In the genomic region with DNA sequence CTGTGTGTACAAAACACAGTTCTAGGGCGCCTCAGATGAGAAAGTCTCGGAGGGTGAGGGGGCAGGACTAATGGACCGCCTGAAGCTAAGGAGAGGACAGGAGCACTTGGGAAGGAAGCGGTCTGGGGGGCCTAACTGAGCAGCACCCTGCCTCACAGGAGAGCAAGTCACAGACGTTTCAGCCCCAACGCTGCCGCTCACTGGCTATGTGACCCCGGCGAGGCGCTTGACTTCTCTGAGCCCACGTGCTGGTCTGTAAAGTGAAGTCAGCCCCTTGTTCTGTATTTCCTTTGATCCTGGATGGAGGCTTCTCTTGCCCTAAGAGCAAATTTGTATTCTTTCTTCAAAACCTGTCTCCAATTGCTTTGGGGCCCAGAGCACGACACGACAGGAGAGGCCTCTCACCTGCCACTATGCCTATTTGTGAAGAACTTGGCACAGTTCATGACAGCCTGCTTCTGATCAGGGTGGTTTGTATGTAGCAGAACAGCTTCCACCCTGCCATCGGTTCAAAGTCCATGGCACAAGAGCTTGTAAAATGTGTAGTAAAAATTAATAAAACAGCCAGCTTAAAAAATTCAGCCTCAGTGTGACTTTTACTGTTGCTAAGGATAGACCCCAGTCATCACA, we compare ENCODE assay signal across 17 cellular contexts. TPM values are rescaled to one million over a fixed set of nuclear protein-coding genes. Genes with fewer than 3 reads are reported as not detected.
DNase-seq lines count a peak whose midpoint lies in the region; ATAC-seq, FAIRE-seq and TF ChIP-seq lines count a peak whose summit lies in the region.
"Had no signal": no experiment of that assay in that cellular context is flagged by ENCODE, and none has a peak within 500 bp of the region (broad histone marks: within the 10 kb centered on the region; RNA-seq: fewer than 3 reads in every experiment).

No MANE protein-coding gene starts in this region.

- H3K9me3 ChIP-seq in SK-N-MC (ENCODE audit: low read depth, low read length), result no peaks in the 10 kb centered on the region
- H3K9me3 ChIP-seq in HepG2 (ENCODE audit: low read length), result no peaks in the 10 kb centered on the region
- no peaks in the 10 kb centered on the region for H3K9me3 ChIP-seq in thyroid gland
- H3K9me3 ChIP-seq: BLaER1 treated with 17β-estradiol and CSF1 and Interleukin-3, amounts not matched to agents 10 nM and 100 nM had no signal

- TF ChIP-seq CTCF in HepG2 (CRISPR knock-in tag; IDR thresholded peaks at IDR 0.05), result no peak
- no peak for TF ChIP-seq CTCF in thyroid gland (IDR thresholded peaks at IDR 0.05)

- WGBS in HepG2 (ENCODE audit: low lambda C conversion rate), result 40% methylated on average over 12 of the region's 14 CpGs
- WGBS in thyroid gland, 2 donors, result 79 to 82% methylated on average over 14 of the region's 14 CpGs

- H3K9ac ChIP-seq in SK-N-MC (ENCODE audit: insufficient read length) (peak overlapping the region; percentile 56), HepG2 (ENCODE audit: insufficient read depth, low read depth, low read length) (no peak overlapping the region)
- H3K9ac ChIP-seq: BLaER1 treated with 17β-estradiol and CSF1 and Interleukin-3, amounts not matched to agents 10 nM and 100 nM; GM23248; KMS-11 had no signal

- intact Hi-C loops in HepG2 (cut with micrococcal nuclease; ENCODE audit: unreplicated experiment) (no loop called here), thyroid gland (cut with DNase I) (no loop called here)

- H2AFZ ChIP-seq in HepG2 (ENCODE audit: low read length), result no peak overlapping the region
- H2AFZ ChIP-seq: GM23248 had no signal

- no peak for FAIRE-seq in HepG2 (lab: Jason Lieb, UNC)
- FAIRE-seq: G401.6, GM12892 had no signal

- in situ Hi-C loops in HepG2 (cut with HindIII; ENCODE audit: extremely low pct_ligation_motif_present, low pct_unique_long_range_greater_than_20kb), result loop anchor here (10.0 kb wide), 1 partner anchor 58 kb away; the partner anchor contains the start of gene WNT11

- TF ChIP-seq EP300 in HepG2 (IDR thresholded peaks at IDR 0.05; ENCODE audit: low read depth in 2 of 2, low read length in 2 of 2), result no peak
- TF ChIP-seq EP300 in HepG2 (CRISPR knock-in tag; IDR thresholded peaks at IDR 0.05; ENCODE audit: borderline replicate concordance), result no peak

- no TSS peak for BruUV-seq in HepG2 (replicated peaks; lab: Mats Ljungman, UMichigan)

- H3K4me1 ChIP-seq in HepG2 (ENCODE audit: insufficient read depth, low read length) (peaks cover 49% of the 10 kb centered on the region), thyroid gland (peaks cover 3 to 13% of the 10 kb centered on the region in 2 donors)

- POLR2A ChIA-PET in HepG2 (lab: Yijun Ruan, JAX), result no interaction called here

- no peak for ATAC-seq in HepG2

- no peaks in the 10 kb centered on the region for H4K20me1 ChIP-seq in HepG2 (ENCODE audit: insufficient read depth, low read length)
- H4K20me1 ChIP-seq: BLaER1 treated with 17β-estradiol and CSF1 and Interleukin-3, amounts not matched to agents 10 nM and 100 nM had no signal

- H3K4me2 ChIP-seq in HepG2 (ENCODE audit: low read depth, low read length), result peak overlapping the region; percentile 36; the same call in 1 of the 2 replicates
- H3K4me2 ChIP-seq: BLaER1 treated with 17β-estradiol and CSF1 and Interleukin-3, amounts not matched to agents 10 nM and 100 nM; KMS-11 had no signal

- 0 out of 2 replicates have a peak overlapping the region, but pooled peaks have one; percentile 16 for H3K27ac ChIP-seq in SK-N-MC
- H3K27ac ChIP-seq in HepG2 (ENCODE audit: extremely low read length, insufficient read depth, low read length), result no peak overlapping the region
- peak overlapping the region in 2 of 3 donors; percentile 34 to 52 for H3K27ac ChIP-seq in thyroid gland
- H3K27ac ChIP-seq in substantia nigra (ENCODE audit: low read depth, low read length, poor library complexity, severe bottlenecking), result no peak overlapping the region
- H3K27ac ChIP-seq: BLaER1 treated with 17β-estradiol and CSF1 and Interleukin-3, amounts not matched to agents 10 nM and 100 nM; GM23248; KMS-11 had no signal

- TF ChIP-seq POLR2A in HepG2 (IDR thresholded peaks at IDR 0.05; ENCODE audit: insufficient read depth in 1 of 2, low read depth in 2 of 2, low read length in 2 of 2) (no peak), thyroid gland (IDR thresholded peaks at IDR 0.05) (no peak)

- H3K27me3 ChIP-seq in HepG2 (ENCODE audit: control insufficient read depth in 1 of 2, insufficient read depth in 2 of 2, low read length in 2 of 2), result no peaks in the 10 kb centered on the region
- no peaks in the 10 kb centered on the region for H3K27me3 ChIP-seq in thyroid gland
- H3K27me3 ChIP-seq: BLaER1 treated with 17β-estradiol and CSF1 and Interleukin-3, amounts not matched to agents 10 nM and 100 nM had no signal

- no peaks in the 10 kb centered on the region for H3K79me2 ChIP-seq in HepG2 (ENCODE audit: insufficient read depth, low read length)

- CTCF ChIA-PET in HepG2 (lab: Yijun Ruan, JAX; ENCODE audit: low intra/inter-chr PET ratio, low total read pairs), result no interaction called here

- no peak for TF ChIP-seq RAD21 in HepG2 (CRISPR knock-in tag; IDR thresholded peaks at IDR 0.05)

- H3K4me3 ChIP-seq in SK-N-MC (peak overlapping the region; percentile 21; the same call in 1 of the 2 replicates), HepG2 (replicated peaks in 1 of 3; ENCODE audit: insufficient read depth in 1 of 3, low read depth in 2 of 3, low read length in 3 of 3) (no peak overlapping the region), thyroid gland (replicated peaks in 1 of 3) (no peak overlapping the region)
- H3K4me3 ChIP-seq: BLaER1 treated with 17β-estradiol and CSF1 and Interleukin-3, amounts not matched to agents 10 nM and 100 nM; GM23248 had no signal

- peak; percentile 46 for DNase-seq in DMS53 (lab: John Stamatoyannopoulos, UW)
- DNase-seq in DMS53 treated with DMSO at 0.1 percent for 48 hours (lab: John Stamatoyannopoulos, UW; ENCODE audit: unreplicated experiment), result no peak
- no peak for DNase-seq in SK-N-MC (ENCODE audit: low read depth, low spot score)
- DNase-seq in HepG2 (ENCODE audit: low spot score), result no peak
- DNase-seq in thyroid gland, result peak in 1 of 2 donors; percentile 30
- DNase-seq in RKO (ENCODE audit: low spot score), result no peak
- no peak for DNase-seq in activated T-cell treated with anti-CD3 and anti-CD28 coated beads, Interleukin-2, amount 50 U/mL, for 1 hour
- no peak for DNase-seq in substantia nigra (lab: John Stamatoyannopoulos, UW)
- DNase-seq: GM23248, MM.1S, NCI-H1105, NCI-H1694 treated with DMSO at 0.1 percent for 48 hours, NCI-H510A had no signal

- H3K36me3 ChIP-seq in SK-N-MC (ENCODE audit: insufficient read depth, low read length), result no peaks in the 10 kb centered on the region
- peaks cover 0 to 7% of the 10 kb centered on the region in 2 experiments; a peak in 2 of 5 replicates for H3K36me3 ChIP-seq in HepG2 (replicated peaks in 1 of 2; ENCODE audit: control insufficient read depth in 1 of 2, insufficient read depth in 2 of 2, low read length in 2 of 2)
- H3K36me3 ChIP-seq in thyroid gland, result no peaks in the 10 kb centered on the region

TF ChIP-seq in HepG2, 621 proteins besides CTCF, POLR2A, EP300 and RAD21 (continues in another document):
- peak; percentile 91 for TF ChIP-seq ZNF768 (CRISPR knock-in tag; IDR thresholded peaks at IDR 0.05)

RNA-seq across cellular contexts. Expression of gene WNT11, which starts 59.1 kb away (rescaled TPM):
- total RNA-seq in HepG2 (2016; rRNA removed; fragmentation: Illumina TruSeq; extraction: Trizol) (0.66 TPM in 1 of 2 replicates, not detected in the other), thyroid gland (10 to 100 TPM in 3 of 4 donors, 1 to 10 TPM in 1; 7.3 to 31.5 (median 10.7) TPM)
- total RNA-seq in HepG2 (2016; cell fraction: cytosol; rRNA removed; fragmentation: Illumina TruSeq; extraction: Trizol; ENCODE audit: low read depth), result 0.51 TPM in 1 of 2 replicates, not detected in the other
- 0.18 and 0.71 TPM in 2 replicates for total RNA-seq in HepG2 (2016; cell fraction: insoluble cytoplasmic fraction; rRNA removed; fragmentation: Illumina TruSeq; extraction: Trizol)
- 0.21 and 0.25 TPM in 2 replicates for total RNA-seq in HepG2 (2016; cell fraction: membrane; rRNA removed; fragmentation: Illumina TruSeq; extraction: Trizol)
- 0.50 and 0.69 TPM in 2 replicates for total RNA-seq in HepG2 (2016; cell fraction: nucleus; rRNA removed; fragmentation: Illumina TruSeq; extraction: Trizol)
- 0.34 and 0.42 TPM in 2 replicates for polyA plus RNA-seq in HepG2 (2011; rRNA removed)
- 0.44 and 0.47 TPM in 2 replicates for polyA plus RNA-seq in HepG2 (2011; cell fraction: cytosol; rRNA removed)
- 0.74 and 1.2 TPM in 2 replicates for polyA plus RNA-seq in HepG2 (2011; cell fraction: nucleus; rRNA removed)
- 0.16 and 0.33 TPM in 2 replicates for polyA plus RNA-seq in HepG2 (2012)
- 0.09 and 0.11 TPM in 2 replicates for polyA plus RNA-seq in HepG2 (2016; cell fraction: cytosol; fragmentation: Illumina TruSeq; extraction: Trizol; ENCODE audit: low read depth)
- 0.16 and 0.44 TPM in 2 replicates for polyA plus RNA-seq in HepG2 (2016; cell fraction: insoluble cytoplasmic fraction; fragmentation: Illumina TruSeq; extraction: Trizol; ENCODE audit: low read depth)
- not detected in 2 replicates for polyA plus RNA-seq in HepG2 (2016; cell fraction: membrane; fragmentation: Illumina TruSeq; extraction: Trizol; ENCODE audit: low read depth)
- 0.95 and 1.1 TPM in 2 replicates for polyA plus RNA-seq in HepG2 (2016; cell fraction: nucleus; fragmentation: Illumina TruSeq; extraction: Trizol; ENCODE audit: insufficient read depth, low read depth)
- 1.5 and 1.6 TPM in 2 replicates for polyA minus RNA-seq in HepG2 (2011; rRNA and poly(A)+ RNA removed; ENCODE audit: low replicate concordance)
- polyA minus RNA-seq in HepG2 (2011; cell fraction: cytosol; rRNA and poly(A)+ RNA removed), result 1.7 TPM in 1 of 2 replicates, not detected in the other
- polyA minus RNA-seq in HepG2 (2011; cell fraction: nucleus; rRNA and poly(A)+ RNA removed), result not detected in 2 replicates
- total RNA-seq: GM23248 had no signal
- polyA plus RNA-seq: GM23248 had no signal

Comparison
In these comparisons a context has a peak if more than half of its experiments do, and no peak if none do; other contexts are left out.
1. H3K27ac ChIP-seq: peak in SK-N-MC (single experiment) and thyroid gland (2 of 3); none in HepG2 (single experiment) and substantia nigra (single experiment).